9 cellular contexts compared by ENCODE assay signal in genomic region chr12:122862872-122863701, GRCh38. TPM values are rescaled to one million over a fixed set of nuclear protein-coding genes. Genes with fewer than 3 reads are reported as not detected.
DNase-seq lines count a peak whose midpoint lies in the region; TF ChIP-seq lines count a peak whose summit lies in the region.
"Had no signal": no experiment of that assay in that cellular context is flagged by ENCODE, and none has a peak within 500 bp of the region (broad histone marks: within the 10 kb centered on the region; RNA-seq: fewer than 3 reads in every experiment).

No MANE protein-coding gene starts in this region.

- H3K4me3 ChIP-seq in endodermal cell (ENCODE audit: low read length) = no peak overlapping the region

- H3K4me1 ChIP-seq in endodermal cell (ENCODE audit: control insufficient read depth, insufficient read depth, low read length) = no peaks in the 10 kb centered on the region

- WGBS in endodermal cell (ENCODE audit: insufficient coverage in 1 of 2, insufficient read length in 1 of 2), 2 experiments = 83 to 95% methylated on average over 4 to 12 of the region's 12 CpGs

- H3K4me1 Mint-ChIP-seq in endodermal cell = no peaks in the 10 kb centered on the region
- peaks cover 14% of the 10 kb centered on the region for H3K4me1 Mint-ChIP-seq in nephron progenitor cell

- TF ChIP-seq CTCF in endodermal cell (conservative IDR thresholded peaks at IDR 0.05) (no peak), nephron progenitor cell (IDR thresholded peaks at IDR 0.05) (no peak)

- peaks cover 29% of the 10 kb centered on the region for H3K36me3 ChIP-seq in endodermal cell (ENCODE audit: control insufficient read depth, insufficient read depth, low read length)

- H3K9ac ChIP-seq in endodermal cell (ENCODE audit: extremely low read depth, low read length, poor library complexity, severe bottlenecking) = no peak overlapping the region

- peaks cover 16% of the 10 kb centered on the region for H3K36me3 Mint-ChIP-seq in endodermal cell (ENCODE audit: low read depth)
- H3K36me3 Mint-ChIP-seq in nephron progenitor cell (ENCODE audit: low read depth) = peaks cover 4% of the 10 kb centered on the region

- no peaks in the 10 kb centered on the region for H3K27me3 ChIP-seq in endodermal cell (ENCODE audit: control insufficient read depth, insufficient read depth, low read length, poor library complexity, severe bottlenecking)

- H3K27ac ChIP-seq in endodermal cell (ENCODE audit: low read depth, low read length) = peak overlapping the region; percentile 24

- DNase-seq in DMS153 (lab: John Stamatoyannopoulos, UW) (peak; percentile 86), NCI-H2196 (lab: John Stamatoyannopoulos, UW; ENCODE audit: unreplicated experiment) (peak; percentile 78), endodermal cell (peak; percentile 74), nephron progenitor cell (no peak), NCI-H1694 treated with DMSO at 0.1 percent for 48 hours (lab: John Stamatoyannopoulos, UW) (no peak), epidermal melanocyte (ENCODE audit: insufficient read length, low spot score) (no peak), SIG-M5 treated with dmso at 0.1 percent for 504 hours (lab: John Stamatoyannopoulos, UW; ENCODE audit: unreplicated experiment) (no peak)
- DNase-seq in stimulated activated CD8-positive, alpha-beta memory T cell treated with anti-CD3 and anti-CD28 coated beads, Interleukin-4, amount 100 ng/mL, for 48 hours = no peak
- DNase-seq: stimulated activated CD4-positive, alpha-beta T cell treated with anti-CD3 and anti-CD28 coated beads, Interleukin-4, amount 100 ng/mL, for 24 hours had no signal

- H3K9me3 ChIP-seq in endodermal cell (ENCODE audit: control insufficient read depth, low read length) = no peaks in the 10 kb centered on the region

- no peaks in the 10 kb centered on the region for H3K9me3 Mint-ChIP-seq in endodermal cell
- no peaks in the 10 kb centered on the region for H3K9me3 Mint-ChIP-seq in nephron progenitor cell

- H3K27ac Mint-ChIP-seq in endodermal cell (no peak overlapping the region), nephron progenitor cell (peak overlapping the region; percentile 64)

- no peak overlapping the region for H3K4me3 Mint-ChIP-seq in endodermal cell
- no peak overlapping the region for H3K4me3 Mint-ChIP-seq in nephron progenitor cell

- H3K27me3 Mint-ChIP-seq in endodermal cell (ENCODE audit: insufficient read depth) (peaks cover 3% of the 10 kb centered on the region), nephron progenitor cell (ENCODE audit: low read depth, poor library complexity) (no peaks in the 10 kb centered on the region)

RNA-seq across cellular contexts. Expression of gene HIP1R, which starts 27.8 kb away (rescaled TPM):
- total RNA-seq in endodermal cell = 10 to 100 TPM; 24.5 to 24.9 TPM
- polyA plus RNA-seq in endodermal cell (2013, experiment 1 of 2) = 22.0 TPM
- polyA plus RNA-seq in endodermal cell (2013, experiment 2 of 2) = 21.2 TPM

RNA-seq across cellular contexts. Expression of gene VPS37B, which starts 32.8 kb away (rescaled TPM):
- total RNA-seq in endodermal cell = 10 to 100 TPM; 22.7 to 24.1 TPM
- polyA plus RNA-seq in endodermal cell (2013, experiment 1 of 2) = 28.1 TPM
- polyA plus RNA-seq in endodermal cell (2013, experiment 2 of 2) = 28.9 TPM

Comparison
In these comparisons a context has a peak if more than half of its experiments do, and no peak if none do; other contexts are left out.
1. DNase-seq: peak in DMS153 (single experiment), NCI-H2196 (single experiment) and endodermal cell (single experiment); none in nephron progenitor cell (single experiment), NCI-H1694 treated with DMSO at 0.1 percent for 48 hours (single experiment), epidermal melanocyte (single experiment), SIG-M5 treated with dmso at 0.1 percent for 504 hours (single experiment) and stimulated activated CD8-positive, alpha-beta memory T cell treated with anti-CD3 and anti-CD28 coated beads, Interleukin-4, amount 100 ng/mL, for 48 hours (single experiment).